Comparison of ENCODE assay signal across 21 cellular contexts in the genomic region with DNA sequence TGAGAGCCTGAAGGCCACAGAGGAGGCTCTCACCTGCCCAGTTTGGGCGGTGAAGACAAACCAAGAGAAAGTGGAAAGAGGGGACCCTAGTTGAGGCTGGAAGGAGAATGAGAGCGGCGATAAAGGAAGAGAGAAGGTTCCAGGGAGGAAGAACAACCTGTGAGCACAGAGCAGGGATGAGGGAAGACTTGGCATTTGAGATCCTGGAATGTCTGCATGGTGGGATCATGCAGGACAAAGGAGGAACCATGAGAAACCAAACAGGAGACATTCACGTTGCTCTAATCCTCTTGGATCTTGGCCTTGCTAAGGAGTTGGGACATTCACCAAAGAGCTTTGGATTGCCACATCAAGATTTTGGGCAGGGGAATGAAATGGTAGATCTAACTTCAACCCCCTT. TPM values are rescaled to one million over a fixed set of nuclear protein-coding genes. Genes with fewer than 3 reads are reported as not detected.
A peak's percentile ranks its signal among the peaks of the same experiment; 100 is the strongest.
DNase-seq lines count a peak whose midpoint lies in the region; ATAC-seq, FAIRE-seq and TF ChIP-seq lines count a peak whose summit lies in the region.
"Had no signal": no experiment of that assay in that cellular context is flagged by ENCODE, and none has a peak within 500 bp of the region (broad histone marks: within the 10 kb centered on the region; RNA-seq: fewer than 3 reads in every experiment).

No MANE protein-coding gene starts in this region.

- no TSS peak for BruUV-seq in HepG2 (replicated peaks; lab: Mats Ljungman, UMichigan)
- BruUV-seq in Caco-2 (replicated peaks; lab: Mats Ljungman, UMichigan) = no TSS peak

- intact Hi-C loops in HepG2 (cut with micrococcal nuclease; ENCODE audit: unreplicated experiment) = no loop called here
- intact Hi-C loops in right lobe of liver (cut with DNase I) = loop anchor here in 1 of 2 donors (10.0 kb wide), 1 partner anchor 516 kb away; no protein-coding TSS in a partner anchor
- intact Hi-C loops in Caco-2 (cut with micrococcal nuclease; ENCODE audit: unreplicated experiment) = loop anchor here (10.0 kb wide), 2 partner anchors 166 to 1926 kb away; no protein-coding TSS in a partner anchor

- no peak overlapping the region for H3K4me3 ChIP-seq in HepG2 (replicated peaks in 1 of 3; ENCODE audit: insufficient read depth in 1 of 3, low read depth in 2 of 3, low read length in 3 of 3)
- H3K4me3 ChIP-seq in right lobe of liver = no peak overlapping the region
- H3K4me3 ChIP-seq in SJSA1 = no peak overlapping the region
- no peak overlapping the region for H3K4me3 ChIP-seq in Caco-2 (ENCODE audit: low read depth, low read length)
- H3K4me3 ChIP-seq: BLaER1 had no signal

- DNase-seq in HepG2 (ENCODE audit: low spot score) = no peak
- DNase-seq in right lobe of liver = no peak
- peak; percentile 75 to 85 for DNase-seq in SJSA1 (ENCODE audit: low read depth in 1 of 2, low spot score in 2 of 2)
- no peak for DNase-seq in Caco-2
- DNase-seq: 8988T; ACHN; BE2C; C1 segment of cervical spinal cord; Calu3; CD4-positive, alpha-beta memory T cell; CD4-positive, CD25-positive, alpha-beta regulatory T cell; CD8-positive, alpha-beta memory T cell; GF-D8 had no signal

- TF ChIP-seq CTCF in HepG2 (CRISPR knock-in tag; IDR thresholded peaks at IDR 0.05) = no peak
- TF ChIP-seq CTCF in right lobe of liver (IDR thresholded peaks at IDR 0.05) = no peak
- no peak for TF ChIP-seq CTCF in Caco-2 (IDR thresholded peaks at IDR 0.05; ENCODE audit: insufficient read depth in 1 of 2, low read depth in 1 of 2, low read length in 1 of 2, severe bottlenecking in 1 of 2, unreplicated experiment in 1 of 2)

- H2AFZ ChIP-seq in HepG2 (ENCODE audit: low read length) = no peak overlapping the region

- no peaks in the 10 kb centered on the region for H3K4me1 Mint-ChIP-seq in Caco-2 (ENCODE audit: low read depth, unreplicated experiment)
- H3K4me1 Mint-ChIP-seq: CD14-positive monocyte; CD4-positive, alpha-beta memory T cell; CD4-positive, CD25-positive, alpha-beta regulatory T cell; CD8-positive, alpha-beta memory T cell had no signal

- no peaks in the 10 kb centered on the region for H3K9me3 Mint-ChIP-seq in Caco-2 (ENCODE audit: unreplicated experiment)
- H3K9me3 Mint-ChIP-seq: CD14-positive monocyte; CD8-positive, alpha-beta memory T cell had no signal

- in situ Hi-C loops in HepG2 (cut with HindIII; ENCODE audit: extremely low pct_ligation_motif_present, low pct_unique_long_range_greater_than_20kb) = loop anchor here (10.0 to 25.0 kb wide), 4 partner anchors 226 to 1923 kb away; no protein-coding TSS in a partner anchor

- H3K27ac Mint-ChIP-seq in Caco-2 (ENCODE audit: unreplicated experiment) = no peak overlapping the region
- H3K27ac Mint-ChIP-seq: CD14-positive monocyte; CD4-positive, CD25-positive, alpha-beta regulatory T cell had no signal

- H3K27ac ChIP-seq in HepG2 (ENCODE audit: extremely low read length, insufficient read depth, low read length) (no peak overlapping the region), right lobe of liver (no peak overlapping the region), SJSA1 (no peak overlapping the region)
- H3K27ac ChIP-seq: BLaER1 had no signal

- H3K9ac ChIP-seq in HepG2 (ENCODE audit: insufficient read depth, low read depth, low read length) = no peak overlapping the region
- H3K9ac ChIP-seq: BLaER1 had no signal

- no peaks in the 10 kb centered on the region for H3K36me3 ChIP-seq in HepG2 (replicated peaks in 1 of 2; ENCODE audit: control insufficient read depth in 1 of 2, insufficient read depth in 2 of 2, low read length in 2 of 2)
- H3K36me3 ChIP-seq in right lobe of liver = no peaks in the 10 kb centered on the region
- H3K36me3 ChIP-seq in SJSA1 = no peaks in the 10 kb centered on the region
- H3K36me3 ChIP-seq in Caco-2 (ENCODE audit: control insufficient read depth, insufficient read depth, low read length) = no peaks in the 10 kb centered on the region
- H3K36me3 ChIP-seq: BE2C, BLaER1 had no signal

- H3K4me3 Mint-ChIP-seq in Caco-2 (ENCODE audit: unreplicated experiment) = no peak overlapping the region
- H3K4me3 Mint-ChIP-seq: CD14-positive monocyte; CD4-positive, alpha-beta memory T cell; CD4-positive, CD25-positive, alpha-beta regulatory T cell; CD8-positive, alpha-beta memory T cell had no signal

- TF ChIP-seq RAD21 in HepG2 (CRISPR knock-in tag; IDR thresholded peaks at IDR 0.05) = no peak

- POLR2A ChIA-PET in HepG2 (lab: Yijun Ruan, JAX) (no interaction called here), Caco-2 (lab: Charles Lee) (no interaction called here)

- no peak for TF ChIP-seq EP300 in HepG2 (IDR thresholded peaks at IDR 0.05; ENCODE audit: low read depth in 2 of 2, low read length in 2 of 2)
- no peak for TF ChIP-seq EP300 in HepG2 (CRISPR knock-in tag; IDR thresholded peaks at IDR 0.05; ENCODE audit: borderline replicate concordance)

- no peaks in the 10 kb centered on the region for H4K20me1 ChIP-seq in HepG2 (ENCODE audit: insufficient read depth, low read length)
- H4K20me1 ChIP-seq: BLaER1 had no signal

- H3K9me3 ChIP-seq in HepG2 (ENCODE audit: low read length) (no peaks in the 10 kb centered on the region), right lobe of liver (no peaks in the 10 kb centered on the region), SJSA1 (replicated peaks) (peaks cover 21% of the 10 kb centered on the region), Caco-2 (no peaks in the 10 kb centered on the region)
- H3K9me3 ChIP-seq: BE2C had no signal

- H3K27me3 ChIP-seq in HepG2 (ENCODE audit: control insufficient read depth in 1 of 2, insufficient read depth in 2 of 2, low read length in 2 of 2) = no peaks in the 10 kb centered on the region
- H3K27me3 ChIP-seq in right lobe of liver = no peaks in the 10 kb centered on the region
- H3K27me3 ChIP-seq in SJSA1 (replicated peaks) = peaks cover 99% of the 10 kb centered on the region
- no peaks in the 10 kb centered on the region; the same call in 1 of the 2 replicates for H3K27me3 ChIP-seq in Caco-2 (replicated peaks; ENCODE audit: control insufficient read depth, insufficient read depth, low read length)
- H3K27me3 ChIP-seq: BLaER1 had no signal

- H3K4me1 ChIP-seq in HepG2 (ENCODE audit: insufficient read depth, low read length) (peaks cover 62% of the 10 kb centered on the region), right lobe of liver (no peaks in the 10 kb centered on the region), SJSA1 (replicated peaks) (no peaks in the 10 kb centered on the region), Caco-2 (no peaks in the 10 kb centered on the region)
- H3K4me1 ChIP-seq: BE2C had no signal

- CTCF ChIA-PET in HepG2 (lab: Yijun Ruan, JAX; ENCODE audit: low intra/inter-chr PET ratio, low total read pairs) (no interaction called here), Caco-2 (lab: Charles Lee) (no interaction called here)

- no peaks in the 10 kb centered on the region for H3K36me3 Mint-ChIP-seq in Caco-2 (ENCODE audit: insufficient read depth, unreplicated experiment)
- H3K36me3 Mint-ChIP-seq: CD14-positive monocyte; CD4-positive, alpha-beta memory T cell; CD4-positive, CD25-positive, alpha-beta regulatory T cell had no signal

- WGBS in HepG2 (ENCODE audit: low lambda C conversion rate) = 71% methylated on average over 4 of the region's 4 CpGs
- WGBS in right lobe of liver (ENCODE audit: insufficient coverage, low coverage, low lambda C conversion rate, missing lambda C conversion rate) = 78% methylated on average over 4 of the region's 4 CpGs

- TF ChIP-seq POLR2A in HepG2 (IDR thresholded peaks at IDR 0.05; ENCODE audit: insufficient read depth in 1 of 2, low read depth in 2 of 2, low read length in 2 of 2) (no peak), right lobe of liver (IDR thresholded peaks at IDR 0.05) (no peak)

- FAIRE-seq in HepG2 (lab: Jason Lieb, UNC) = no peak
- FAIRE-seq: A204.1, D721Med, G401.6, GM12891, GM19239 had no signal

- peaks cover 3% of the 10 kb centered on the region for H3K27me3 Mint-ChIP-seq in Caco-2 (ENCODE audit: insufficient read depth, unreplicated experiment)

- no peaks in the 10 kb centered on the region for H3K79me2 ChIP-seq in HepG2 (ENCODE audit: insufficient read depth, low read length)

- no peak overlapping the region for H3K4me2 ChIP-seq in HepG2 (ENCODE audit: low read depth, low read length)
- H3K4me2 ChIP-seq: BLaER1 had no signal

- no peak for ATAC-seq in HepG2
- no peak for ATAC-seq in right lobe of liver
- no peak for ATAC-seq in HG03439 (IDR thresholded peaks at IDR 0.05; ENCODE audit: unreplicated experiment)

TF ChIP-seq in HepG2, 621 proteins besides CTCF, POLR2A, EP300 and RAD21 (continues in another document):
- TF ChIP-seq HOXA5 (CRISPR knock-in tag; IDR thresholded peaks at IDR 0.05) = no peak
- TF ChIP-seq TRIM24 (CRISPR knock-in tag; IDR thresholded peaks at IDR 0.05) = no peak
- TF ChIP-seq PAX8 (CRISPR knock-in tag; IDR thresholded peaks at IDR 0.05; ENCODE audit: borderline replicate concordance) = no peak
- TF ChIP-seq SCMH1 (CRISPR knock-in tag; IDR thresholded peaks at IDR 0.05; ENCODE audit: borderline replicate concordance) = no peak

RNA-seq across cellular contexts. Expression of gene RBM19, which starts 22.9 kb away (rescaled TPM):
- total RNA-seq in HepG2 (2016; rRNA removed; fragmentation: Illumina TruSeq; extraction: Trizol) (26.5 and 32.2 TPM in 2 replicates), right lobe of liver (10 to 100 TPM; 11.3 to 17.2 (median 14.2) TPM), Caco-2 (2022) (35.7 and 41.4 TPM in 2 replicates)
- total RNA-seq in HepG2 (2016; cell fraction: cytosol; rRNA removed; fragmentation: Illumina TruSeq; extraction: Trizol; ENCODE audit: low read depth) = 6.7 and 7.5 TPM in 2 replicates
- 24.9 and 31.0 TPM in 2 replicates for total RNA-seq in HepG2 (2016; cell fraction: insoluble cytoplasmic fraction; rRNA removed; fragmentation: Illumina TruSeq; extraction: Trizol)
- total RNA-seq in HepG2 (2016; cell fraction: membrane; rRNA removed; fragmentation: Illumina TruSeq; extraction: Trizol) = 8.3 and 8.9 TPM in 2 replicates
- 34.8 and 41.6 TPM in 2 replicates for total RNA-seq in HepG2 (2016; cell fraction: nucleus; rRNA removed; fragmentation: Illumina TruSeq; extraction: Trizol)
- polyA plus RNA-seq in HepG2 (2011; rRNA removed) = 19.3 and 22.1 TPM in 2 replicates
- polyA plus RNA-seq in HepG2 (2011; cell fraction: cytosol; rRNA removed) = 9.7 and 13.0 TPM in 2 replicates
- 84.7 and 92.9 TPM in 2 replicates for polyA plus RNA-seq in HepG2 (2011; cell fraction: nucleus; rRNA removed)
- polyA plus RNA-seq in HepG2 (2012) = 19.5 and 21.4 TPM in 2 replicates
- 2.5 and 2.9 TPM in 2 replicates for polyA plus RNA-seq in HepG2 (2016; cell fraction: cytosol; fragmentation: Illumina TruSeq; extraction: Trizol; ENCODE audit: low read depth)
- 23.1 and 25.3 TPM in 2 replicates for polyA plus RNA-seq in HepG2 (2016; cell fraction: insoluble cytoplasmic fraction; fragmentation: Illumina TruSeq; extraction: Trizol; ENCODE audit: low read depth)
- polyA plus RNA-seq in HepG2 (2016; cell fraction: membrane; fragmentation: Illumina TruSeq; extraction: Trizol; ENCODE audit: low read depth) = 4.5 and 5.7 TPM in 2 replicates
- 64.2 and 66.3 TPM in 2 replicates for polyA plus RNA-seq in HepG2 (2016; cell fraction: nucleus; fragmentation: Illumina TruSeq; extraction: Trizol; ENCODE audit: insufficient read depth, low read depth)
- polyA minus RNA-seq in HepG2 (2011; rRNA and poly(A)+ RNA removed; ENCODE audit: low replicate concordance) = 21.4 and 32.0 TPM in 2 replicates
- polyA minus RNA-seq in HepG2 (2011; cell fraction: cytosol; rRNA and poly(A)+ RNA removed) = 13.6 and 13.7 TPM in 2 replicates
- 58.7 and 59.3 TPM in 2 replicates for polyA minus RNA-seq in HepG2 (2011; cell fraction: nucleus; rRNA and poly(A)+ RNA removed)
- total RNA-seq in SJSA1 (2014; rRNA removed; shearing (Covaris generic)) = 271 and 433 TPM in 2 replicates

Comparison
In these comparisons a context has a peak if more than half of its experiments do, and no peak if none do; other contexts are left out.
1. DNase-seq: peak in SJSA1 (2 of 2); none in HepG2 (single experiment), right lobe of liver (0 of 3) and Caco-2 (0 of 2).